ENCODE assay signal across 6 cellular contexts in the genomic region with DNA sequence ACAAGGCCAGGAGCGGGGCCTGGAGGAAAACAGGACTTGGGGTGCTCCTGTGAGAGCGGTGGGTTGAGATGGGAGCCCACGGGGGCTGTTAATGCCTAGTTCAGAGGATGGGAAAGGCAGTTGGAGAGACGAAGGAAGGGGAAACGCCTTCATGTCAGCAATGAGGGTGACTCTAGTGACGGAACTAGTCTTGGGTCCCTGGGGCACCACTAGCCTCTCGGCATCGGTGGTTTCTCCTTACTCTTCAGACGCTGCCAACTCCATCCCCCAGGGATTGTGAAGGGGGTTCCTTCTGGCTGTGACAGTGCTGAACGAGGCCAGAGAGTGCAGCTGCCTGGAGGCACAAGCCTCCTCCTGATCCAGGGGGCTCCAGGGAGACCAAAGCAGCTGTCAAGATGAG. TPM values are rescaled to one million over a fixed set of nuclear protein-coding genes. Genes with fewer than 3 reads are reported as not detected.
DNase-seq lines count a peak whose midpoint lies in the region; ATAC-seq and TF ChIP-seq lines count a peak whose summit lies in the region.

No MANE protein-coding gene starts in this region.

- H3K4me3 ChIP-seq in H7 (ENCODE audit: insufficient read depth, low read depth, low read length) = peak overlapping the region; percentile 78

- peak overlapping the region; percentile 87 for H3K4me3 Mint-ChIP-seq in MCF 10A (ENCODE audit: unreplicated experiment)
- peak overlapping the region; percentile 88 for H3K4me3 Mint-ChIP-seq in neural crest cell

- BruUV-seq in MCF 10A (replicated peaks; lab: Mats Ljungman, UMichigan) = no TSS peak

- CTCF ChIA-PET in MCF 10A (lab: Yijun Ruan, JAX) (interaction anchor here (0.5 to 1.6 kb wide), 6 partner anchors 9 to 800 kb away, joined by 3 to 6 read pairs (median 4); a partner anchor contains a TSS), HEK293T (lab: Yijun Ruan, JAX) (interaction anchor here (1.0 to 1.2 kb wide), 3 partner anchors 21 to 65 kb away, joined by 3 to 8 read pairs (median 5); a partner anchor contains a TSS)

- H3K27me3 Mint-ChIP-seq in MCF 10A (ENCODE audit: insufficient read depth, unreplicated experiment) = no peaks in the 10 kb centered on the region
- no peaks in the 10 kb centered on the region for H3K27me3 Mint-ChIP-seq in neural crest cell (ENCODE audit: low read depth)

- H3K36me3 Mint-ChIP-seq in MCF 10A (ENCODE audit: insufficient read depth, unreplicated experiment) = peaks cover 18% of the 10 kb centered on the region
- no peaks in the 10 kb centered on the region for H3K36me3 Mint-ChIP-seq in neural crest cell (ENCODE audit: low read depth)

- DNase-seq in H7 (no peak), MCF 10A (ENCODE audit: unreplicated experiment) (no peak), neural crest cell (ENCODE audit: low read depth, low spot score) (no peak), pons (ENCODE audit: low spot score) (no peak), HEK293T (ENCODE audit: extremely low spot score) (no peak)

- H3K4me1 Mint-ChIP-seq in MCF 10A (ENCODE audit: insufficient read depth, unreplicated experiment) (peaks cover 28% of the 10 kb centered on the region), neural crest cell (peaks cover 28% of the 10 kb centered on the region)

- H3K9me3 Mint-ChIP-seq in MCF 10A (ENCODE audit: unreplicated experiment) (no peaks in the 10 kb centered on the region), neural crest cell (no peaks in the 10 kb centered on the region)

- no peak for ATAC-seq in GM19463 (IDR thresholded peaks at IDR 0.05; ENCODE audit: unreplicated experiment)

- no peaks in the 10 kb centered on the region for H3K36me3 ChIP-seq in H7 (replicated peaks; ENCODE audit: control insufficient read depth, insufficient read depth, low read length)

- intact Hi-C loops in MCF 10A (cut with micrococcal nuclease) = no loop called here

- POLR2A ChIA-PET in MCF 10A (lab: Yijun Ruan, JAX) (interaction anchor here (0.7 to 5.6 kb wide), 11 partner anchors 9 to 198 kb away, joined by 3 to 81 read pairs (median 5); a partner anchor contains a TSS), HEK293T (lab: Yijun Ruan, JAX) (interaction anchor here (1.3 to 5.1 kb wide), 7 partner anchors 9 to 79 kb away, joined by 4 to 39 read pairs (median 5); a partner anchor contains a TSS)

- TF ChIP-seq CTCF in MCF 10A (IDR thresholded peaks at IDR 0.05; ENCODE audit: unreplicated experiment) = no peak
- no peak for TF ChIP-seq CTCF in neural crest cell (conservative IDR thresholded peaks at IDR 0.05)

- peaks cover 6% of the 10 kb centered on the region; the same call in 1 of the 2 replicates for H3K27me3 ChIP-seq in H7 (ENCODE audit: control insufficient read depth, insufficient read depth, low read length)

- no peak overlapping the region for H3K27ac Mint-ChIP-seq in MCF 10A (ENCODE audit: low read depth, unreplicated experiment)
- no peak overlapping the region for H3K27ac Mint-ChIP-seq in neural crest cell (ENCODE audit: unreplicated experiment)

TF ChIP-seq in HEK293T, 16 proteins besides CTCF, POLR2A, EP300 and RAD21:
- TF ChIP-seq NFRKB (IDR thresholded peaks at IDR 0.05) (no peak), ELF4 (IDR thresholded peaks at IDR 0.05) (no peak), SUZ12 (IDR thresholded peaks at IDR 0.05) (no peak), ARNT (IDR thresholded peaks at IDR 0.05) (no peak), ZNF384 (IDR thresholded peaks at IDR 0.05) (no peak), LEF1 (IDR thresholded peaks at IDR 0.05; ENCODE audit: borderline replicate concordance) (no peak), CTBP1 (IDR thresholded peaks at IDR 0.05; ENCODE audit: borderline replicate concordance) (no peak), L3MBTL2 (conservative IDR thresholded peaks at IDR 0.05) (no peak), BHLHE40 (IDR thresholded peaks at IDR 0.05; ENCODE audit: borderline replicate concordance) (no peak), TARDBP (IDR thresholded peaks at IDR 0.05) (no peak), FOXM1 (IDR thresholded peaks at IDR 0.05; ENCODE audit: borderline replicate concordance) (no peak), FOXA1 (IDR thresholded peaks at IDR 0.05) (no peak), SP1 (IDR thresholded peaks at IDR 0.05) (no peak), HDGF (IDR thresholded peaks at IDR 0.05; ENCODE audit: borderline replicate concordance) (no peak), FOXK2 (IDR thresholded peaks at IDR 0.05) (no peak)
- TF ChIP-seq, protein P1, sequence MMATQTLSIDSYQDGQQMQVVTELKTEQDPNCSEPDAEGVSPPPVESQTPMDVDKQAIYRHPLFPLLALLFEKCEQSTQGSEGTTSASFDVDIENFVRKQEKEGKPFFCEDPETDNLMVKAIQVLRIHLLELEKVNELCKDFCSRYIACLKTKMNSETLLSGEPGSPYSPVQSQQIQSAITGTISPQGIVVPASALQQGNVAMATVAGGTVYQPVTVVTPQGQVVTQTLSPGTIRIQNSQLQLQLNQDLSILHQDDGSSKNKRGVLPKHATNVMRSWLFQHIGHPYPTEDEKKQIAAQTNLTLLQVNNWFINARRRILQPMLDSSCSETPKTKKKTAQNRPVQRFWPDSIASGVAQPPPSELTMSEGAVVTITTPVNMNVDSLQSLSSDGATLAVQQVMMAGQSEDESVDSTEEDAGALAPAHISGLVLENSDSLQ (IDR thresholded peaks at IDR 0.05) = no peak

RNA-seq across cellular contexts. Expression of a gene that starts 0.7 kb away (rescaled TPM):
- total RNA-seq in H7 (2014; rRNA removed; shearing (Covaris generic)) = 1.6 and 3.8 TPM in 2 replicates
- total RNA-seq in MCF 10A (2022) = 126 and 154 TPM in 2 replicates
- total RNA-seq in neural crest cell = 12.5 and 17.4 TPM in 2 replicates

RNA-seq across cellular contexts. Expression of a gene that starts 9.2 kb away (rescaled TPM):
- total RNA-seq in H7 (2014; rRNA removed; shearing (Covaris generic)) = 0.42 and 0.63 TPM in 2 replicates
- total RNA-seq in MCF 10A (2022) (0.44 and 0.49 TPM in 2 replicates), neural crest cell (0.43 and 0.86 TPM in 2 replicates)

RNA-seq across cellular contexts. Expression of a gene that starts 9.6 kb away (rescaled TPM):
- total RNA-seq in H7 (2014; rRNA removed; shearing (Covaris generic)) = 46.2 and 48.8 TPM in 2 replicates
- total RNA-seq in MCF 10A (2022) (84.8 and 100 TPM in 2 replicates), neural crest cell (61.7 and 68.4 TPM in 2 replicates)

RNA-seq across cellular contexts. Expression of a gene that starts 20.6 kb away (rescaled TPM):
- total RNA-seq in H7 (2014; rRNA removed; shearing (Covaris generic)) = 103 and 105 TPM in 2 replicates
- total RNA-seq in MCF 10A (2022) (112 and 151 TPM in 2 replicates), neural crest cell (76.9 and 78.9 TPM in 2 replicates)

RNA-seq across cellular contexts. Expression of a gene that starts 37.2 kb away (rescaled TPM):
- total RNA-seq in H7 (2014; rRNA removed; shearing (Covaris generic)) = 24.2 and 25.7 TPM in 2 replicates
- total RNA-seq in MCF 10A (2022) (19.0 and 20.2 TPM in 2 replicates), neural crest cell (9.1 and 10.6 TPM in 2 replicates)
